ENCODE assay signal across 8 cellular contexts in genomic region chr2:216110620-216111019, GRCh38. TPM values are rescaled to one million over a fixed set of nuclear protein-coding genes. Genes with fewer than 3 reads are reported as not detected.
DNase-seq lines count a peak whose midpoint lies in the region; ATAC-seq, FAIRE-seq and TF ChIP-seq lines count a peak whose summit lies in the region.

No MANE protein-coding gene starts in this region.

- WGBS in H1 (ENCODE audit: extremely low coverage in 1 of 2, insufficient coverage in 1 of 2, insufficient read length in 1 of 2, insufficient replicate concordance in 2 of 2, low coverage in 1 of 2, low lambda C conversion rate in 2 of 2, missing lambda C conversion rate in 1 of 2), 2 experiments: 19% methylated on average over 1 of the region's 1 CpG; no CpG with 5 or more reads in 1 of the 2 experiments

- H3K14ac ChIP-seq in H1 (ENCODE audit: insufficient read length): no peak overlapping the region

- no peaks in the 10 kb centered on the region; the same call in 1 of the 2 replicates for H3K23me2 ChIP-seq in H1 (ENCODE audit: low read depth, low read length)

- H3K36me3 ChIP-seq in NT2/D1 (ENCODE audit: insufficient read depth, insufficient read length, low read length) (peaks cover 51% of the 10 kb centered on the region), H1 (ENCODE audit: control insufficient read depth in 2 of 4, insufficient read depth in 4 of 4, low read length in 3 of 4) (peaks cover 15 to 50% (median 36%) of the 10 kb centered on the region in 4 experiments), neutrophil (peaks cover 28% of the 10 kb centered on the region)

- POLR2A ChIA-PET in H1 (lab: Charles Lee; ENCODE audit: partially characterized antibody): interaction anchor here (1.2 to 8.5 kb wide), 5 partner anchors 10 to 36 kb away, joined by 4 to 73 read pairs (median 7); partner anchors contain the start of genes PECR and TMEM169

- H2BK15ac ChIP-seq in H1 (ENCODE audit: low read length): no peak overlapping the region

- no peak overlapping the region for H3K4ac ChIP-seq in H1 (replicated peaks; ENCODE audit: insufficient read length, low read depth, low read length)

- peak overlapping the region; percentile 94 for H3K4me3 ChIP-seq in NT2/D1 (ENCODE audit: insufficient read length, low read depth)
- peak overlapping the region; percentile 87 to 99 (median 97); a peak in 7 of 8 replicates for H3K4me3 ChIP-seq in H1 (ENCODE audit: extremely low read depth in 1 of 4, insufficient read depth in 2 of 4, low read depth in 3 of 4, low read length in 4 of 4)
- peak overlapping the region; percentile 88 to 94 for H3K4me3 ChIP-seq in neutrophil (ENCODE audit: low read depth in 1 of 2, low read length in 1 of 2)

- no peaks in the 10 kb centered on the region for H3K9me3 ChIP-seq in NT2/D1 (ENCODE audit: insufficient read depth, low read length)
- H3K9me3 ChIP-seq in H1 (ENCODE audit: insufficient read depth in 2 of 2, low read depth in 1 of 2, low read length in 1 of 2): no peaks in the 10 kb centered on the region
- H3K9me3 ChIP-seq in neutrophil: no peaks in the 10 kb centered on the region

- no peak for DNase-seq in Calu3
- no peak for DNase-seq in NT2/D1 (ENCODE audit: low read depth, low spot score)
- no peak for DNase-seq in H1 (ENCODE audit: low read depth in 1 of 2, low spot score in 2 of 2)
- DNase-seq in dedifferentiated amniotic fluid mesenchymal stem cell (ENCODE audit: extremely low spot score): no peak
- no peak for DNase-seq in activated gamma-delta T cell (lab: John Stamatoyannopoulos, UW)

- H3K27ac ChIP-seq in H1 (ENCODE audit: low read depth, low read length): no peak overlapping the region
- peak overlapping the region; percentile 90 for H3K27ac ChIP-seq in neutrophil

- no peaks in the 10 kb centered on the region for H3K9me3 Mint-ChIP-seq in Calu3 (ENCODE audit: low read depth, unreplicated experiment)

- H2BK120ac ChIP-seq in H1 (replicated peaks; ENCODE audit: low read depth, low read length): no peak overlapping the region

- peaks cover 0 to 8% of the 10 kb centered on the region in 2 experiments for H4K20me1 ChIP-seq in H1 (replicated peaks in 1 of 2; ENCODE audit: control insufficient read depth in 1 of 2, insufficient read depth in 2 of 2, low read length in 2 of 2)

- H3K79me2 ChIP-seq in H1 (ENCODE audit: control insufficient read depth in 1 of 2, insufficient read depth in 2 of 2, low read length in 2 of 2): peaks cover 24 to 49% of the 10 kb centered on the region in 2 experiments

- H3K4me2 ChIP-seq in H1 (ENCODE audit: insufficient read depth in 1 of 2, low read depth in 2 of 2, low read length in 2 of 2): peak overlapping the region; percentile 66 to 72

- no peak overlapping the region for H3K23ac ChIP-seq in H1 (ENCODE audit: insufficient read length)

- no peak for TF ChIP-seq EP300 in H1 (IDR thresholded peaks at IDR 0.05; ENCODE audit: borderline replicate concordance in 1 of 2, low read depth in 2 of 2, low read length in 2 of 2)

- no peak overlapping the region for H2AFZ ChIP-seq in H1 (ENCODE audit: low read length)

- no peak for FAIRE-seq in H1 (lab: Jason Lieb, UNC)

- H2BK12ac ChIP-seq in H1 (ENCODE audit: low read depth, low read length): no peak overlapping the region

- H3K27me3 Mint-ChIP-seq in Calu3 (ENCODE audit: unreplicated experiment): no peaks in the 10 kb centered on the region

- intact Hi-C loops in Calu3 (cut with micrococcal nuclease; ENCODE audit: unreplicated experiment): loop anchor here (1.0 kb wide), 1 partner anchor 46 kb away; no protein-coding TSS in a partner anchor

- peak overlapping the region; percentile 100 for H3K4me3 Mint-ChIP-seq in Calu3 (ENCODE audit: low read depth, unreplicated experiment)

- ATAC-seq in GM19397 (IDR thresholded peaks at IDR 0.05; ENCODE audit: unreplicated experiment): no peak
- ATAC-seq in HG03025 (IDR thresholded peaks at IDR 0.05; ENCODE audit: low FRiP score, unreplicated experiment): no peak

- TF ChIP-seq CTCF in Calu3 (IDR thresholded peaks at IDR 0.05; ENCODE audit: unreplicated experiment) (no peak), H1 (IDR thresholded peaks at IDR 0.05; ENCODE audit: control extremely low read depth in 1 of 3, insufficient read depth in 1 of 3, low read depth in 1 of 3, low read length in 3 of 3) (no peak), neutrophil (IDR thresholded peaks at IDR 0.05) (no peak)

- no peak overlapping the region for H4K8ac ChIP-seq in H1 (ENCODE audit: extremely low read depth, insufficient read depth, low read length)

- H3K27me3 ChIP-seq in NT2/D1 (ENCODE audit: insufficient read depth, insufficient read length) (no peaks in the 10 kb centered on the region), H1 (replicated peaks in 1 of 4; ENCODE audit: control insufficient read depth in 3 of 4, extremely low read depth in 1 of 4, insufficient read depth in 3 of 4, low read length in 3 of 4) (no peaks in the 10 kb centered on the region), neutrophil (no peaks in the 10 kb centered on the region)

- no peak overlapping the region for H3K27ac Mint-ChIP-seq in Calu3 (ENCODE audit: unreplicated experiment)

- peaks cover 38% of the 10 kb centered on the region for H3K4me1 Mint-ChIP-seq in Calu3 (ENCODE audit: low read depth, unreplicated experiment)

- H3K4me1 ChIP-seq in NT2/D1 (ENCODE audit: insufficient read depth, insufficient read length) (peaks cover 3% of the 10 kb centered on the region), H1 (replicated peaks in 1 of 4; ENCODE audit: control insufficient read depth in 3 of 4, insufficient read depth in 4 of 4, low read length in 3 of 4) (peaks cover 9 to 22% (median 15%) of the 10 kb centered on the region in 4 experiments; a peak in 6 of 7 replicates), neutrophil (ENCODE audit: control insufficient read depth in 1 of 2, insufficient read depth in 1 of 2, low read depth in 1 of 2, low read length in 1 of 2) (peaks cover 39 to 49% of the 10 kb centered on the region in 2 experiments)

- H4K5ac ChIP-seq in H1 (ENCODE audit: insufficient read length, low read depth, low read length): no peak overlapping the region

- H3K18ac ChIP-seq in H1 (ENCODE audit: extremely low read depth, low read length): no peak overlapping the region

- BruUV-seq in Calu3 (replicated peaks; lab: Mats Ljungman, UMichigan): no TSS peak

- H2BK20ac ChIP-seq in H1 (ENCODE audit: low read length): no peak overlapping the region

- H2AK5ac ChIP-seq in H1 (ENCODE audit: low read depth, low read length): no peak overlapping the region

- H3K9ac ChIP-seq in NT2/D1 (ENCODE audit: insufficient read length, low read depth) (peak overlapping the region; percentile 97), H1 (replicated peaks in 1 of 4; ENCODE audit: extremely low read depth in 1 of 4, low read depth in 3 of 4, low read length in 3 of 4) (peak overlapping the region in 1 of 4 experiments; percentile 7; a peak in 1 of 7 replicates)

- no peak for TF ChIP-seq POLR2A in H1 (IDR thresholded peaks at IDR 0.05; ENCODE audit: control extremely low read depth in 1 of 2, low read depth in 2 of 2, low read length in 2 of 2)

- H3K79me1 ChIP-seq in H1 (ENCODE audit: low read depth, low read length): no peaks in the 10 kb centered on the region

- H4K91ac ChIP-seq in H1 (replicated peaks; ENCODE audit: insufficient read length, low read length): no peak overlapping the region

- CTCF ChIA-PET in Calu3 (lab: Charles Lee) (interaction anchor here (0.9 to 2.1 kb wide), 2 partner anchors 25 to 53 kb away, joined by 3 to 5 read pairs; no protein-coding TSS in a partner anchor), H1 (lab: Charles Lee; ENCODE audit: partially characterized antibody) (interaction anchor here (0.7 to 3.4 kb wide), 12 partner anchors 8 to 520 kb away, joined by 3 to 18 read pairs (median 3); partner anchors contain the start of genes PECR and TMEM169)

- peaks cover 70% of the 10 kb centered on the region for H3K36me3 Mint-ChIP-seq in Calu3 (ENCODE audit: insufficient read depth, unreplicated experiment)

- no peak overlapping the region for H2BK5ac ChIP-seq in H1 (ENCODE audit: low read depth, low read length)

- TF ChIP-seq RAD21 in H1 (IDR thresholded peaks at IDR 0.05 in 1 of 2, conservative IDR thresholded peaks at IDR 0.05 in 1 of 2; ENCODE audit: low read depth in 2 of 2, low read length in 2 of 2): no peak

- H3K56ac ChIP-seq in H1 (replicated peaks; ENCODE audit: insufficient read length, low read depth, low read length): no peak overlapping the region

TF ChIP-seq in H1, 55 proteins besides CTCF, POLR2A, EP300 and RAD21 (continues in another document):
- TF ChIP-seq TBP (IDR thresholded peaks at IDR 0.05; ENCODE audit: low read depth, low read length): no peak

RNA-seq across cellular contexts. Expression of gene XRCC5, which starts 1.5 kb away (rescaled TPM):
- total RNA-seq in Calu3 (2022): 266 and 313 TPM in 2 replicates
- 597 and 644 TPM in 2 replicates for total RNA-seq in H1 (2021; fragmentation: NEBNext Ultra II Directional; extraction: Animal tissue kit (Norgen Biotek cat#: 25700))
- polyA plus RNA-seq in H1 (2011; rRNA removed): 244 and 308 TPM in 2 replicates
- 269 TPM for polyA plus RNA-seq in H1 (2011; cell fraction: cytosol; rRNA removed)
- polyA plus RNA-seq in H1 (2011; cell fraction: nucleus; rRNA removed): 298 TPM
- polyA plus RNA-seq in H1 (2012, experiment 1 of 2): 375 to 610 TPM (median 456 TPM) in 4 replicates
- 36.0 TPM for polyA plus RNA-seq in H1 (2012, experiment 2 of 2)
- polyA plus RNA-seq in H1 (2013, experiment 1 of 2): 317 TPM
- polyA plus RNA-seq in H1 (2013, experiment 2 of 2): 314 TPM
- polyA minus RNA-seq in H1 (2011; rRNA and poly(A)+ RNA removed): 1,761 and 2,919 TPM in 2 replicates
- 272 TPM for polyA minus RNA-seq in H1 (2011; cell fraction: cytosol; rRNA and poly(A)+ RNA removed)
- 631 TPM for polyA minus RNA-seq in H1 (2011; cell fraction: nucleus; rRNA and poly(A)+ RNA removed)

RNA-seq across cellular contexts. Expression of gene TMEM169, which starts 28.9 kb away (rescaled TPM):
- total RNA-seq in Calu3 (2022): 8.0 and 9.0 TPM in 2 replicates
- total RNA-seq in H1 (2021; fragmentation: NEBNext Ultra II Directional; extraction: Animal tissue kit (Norgen Biotek cat#: 25700)): 2.4 and 2.5 TPM in 2 replicates
- polyA plus RNA-seq in H1 (2011; rRNA removed): 0.41 and 0.75 TPM in 2 replicates
- polyA plus RNA-seq in H1 (2011; cell fraction: cytosol; rRNA removed): 0.89 TPM
- polyA plus RNA-seq in H1 (2011; cell fraction: nucleus; rRNA removed): 0.77 TPM
- 1.1 to 2.0 TPM (median 1.7 TPM) in 4 replicates for polyA plus RNA-seq in H1 (2012, experiment 1 of 2)
- 0.60 TPM for polyA plus RNA-seq in H1 (2012, experiment 2 of 2)
- 3.5 TPM for polyA plus RNA-seq in H1 (2013, experiment 1 of 2)
- 3.3 TPM for polyA plus RNA-seq in H1 (2013, experiment 2 of 2)
- polyA minus RNA-seq in H1 (2011; rRNA and poly(A)+ RNA removed): 0.68 and 4.0 TPM in 2 replicates
- polyA minus RNA-seq in H1 (2011; cell fraction: cytosol; rRNA and poly(A)+ RNA removed): 3.1 TPM
- polyA minus RNA-seq in H1 (2011; cell fraction: nucleus; rRNA and poly(A)+ RNA removed): 0.80 TPM

RNA-seq across cellular contexts. Expression of gene PECR, which starts 29.0 kb away (rescaled TPM):
- 40.7 and 45.3 TPM in 2 replicates for total RNA-seq in Calu3 (2022)
- 17.5 and 19.2 TPM in 2 replicates for total RNA-seq in H1 (2021; fragmentation: NEBNext Ultra II Directional; extraction: Animal tissue kit (Norgen Biotek cat#: 25700))
- 15.3 and 15.9 TPM in 2 replicates for polyA plus RNA-seq in H1 (2011; rRNA removed)
- 15.0 TPM for polyA plus RNA-seq in H1 (2011; cell fraction: cytosol; rRNA removed)
- 25.3 TPM for polyA plus RNA-seq in H1 (2011; cell fraction: nucleus; rRNA removed)
- polyA plus RNA-seq in H1 (2012, experiment 1 of 2): 17.2 to 20.7 TPM (median 17.4 TPM) in 4 replicates
- polyA plus RNA-seq in H1 (2012, experiment 2 of 2): 11.2 TPM
- 9.3 TPM for polyA plus RNA-seq in H1 (2013, experiment 1 of 2)
- 8.6 TPM for polyA plus RNA-seq in H1 (2013, experiment 2 of 2)
- polyA minus RNA-seq in H1 (2011; rRNA and poly(A)+ RNA removed): 28.2 and 53.7 TPM in 2 replicates
- polyA minus RNA-seq in H1 (2011; cell fraction: cytosol; rRNA and poly(A)+ RNA removed): 12.9 TPM
- polyA minus RNA-seq in H1 (2011; cell fraction: nucleus; rRNA and poly(A)+ RNA removed): 27.9 TPM
